Comparison of ENCODE assay signal across 2 cellular contexts in genomic region chr17:9611557-9611956, GRCh38.
TF ChIP-seq lines count a peak whose summit lies in the region.

No MANE protein-coding gene starts in this region.

TF ChIP-seq in HepG2, 621 proteins besides CTCF, POLR2A, EP300 and RAD21:
- TF ChIP-seq ATF7 (IDR thresholded peaks at IDR 0.05): peak; percentile 75
- TF ChIP-seq ATF7 (CRISPR knock-in tag; IDR thresholded peaks at IDR 0.05): no peak
- no peak for TF ChIP-seq HNRNPLL (IDR thresholded peaks at IDR 0.05; ENCODE audit: low read depth, low read length, poor library complexity, severe bottlenecking)

TF ChIP-seq in HEK293, 187 proteins besides CTCF, POLR2A, EP300 and RAD21:
- TF ChIP-seq ATF2 (tag by site-specific recombination; IDR thresholded peaks at IDR 0.05; ENCODE audit: low read depth) (peak; percentile 64), ZNF133 (tag by site-specific recombination; IDR thresholded peaks at IDR 0.05) (no peak)
